8 cellular contexts compared by ENCODE assay signal in the genomic region with DNA sequence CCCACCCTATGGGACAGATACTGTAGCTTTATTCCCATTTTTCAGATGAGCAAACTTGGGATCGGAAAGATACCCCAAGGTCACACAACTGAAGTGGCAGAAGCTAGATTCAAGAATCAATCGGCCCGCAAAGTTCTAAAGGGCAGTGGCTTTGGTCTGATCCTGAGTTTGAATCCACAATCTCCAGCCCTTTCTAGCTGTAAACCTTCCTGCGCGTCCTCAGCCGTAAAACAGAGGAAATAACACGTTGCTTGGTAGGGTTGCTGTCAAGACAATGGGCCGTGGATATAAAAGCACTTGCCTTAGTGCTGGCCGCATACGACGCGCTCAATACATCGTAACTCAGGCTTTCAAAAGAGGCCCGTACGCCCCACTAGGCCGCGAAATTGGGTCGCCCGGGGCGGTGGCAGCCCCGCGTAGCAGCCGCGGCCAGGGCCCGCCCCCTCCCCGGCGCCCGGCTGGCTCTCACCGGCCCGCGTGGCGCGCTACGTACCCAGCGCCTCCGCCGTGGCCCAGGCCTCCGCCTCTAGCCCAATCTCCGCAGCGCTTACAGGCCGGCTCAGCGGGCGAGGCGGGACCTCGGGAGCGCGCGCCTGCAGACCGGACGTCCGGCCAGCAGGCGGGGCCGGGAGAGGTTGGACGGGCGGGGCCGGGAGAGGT. TPM values are rescaled to one million over a fixed set of nuclear protein-coding genes. Genes with fewer than 3 reads are reported as not detected.
DNase-seq lines count a peak whose midpoint lies in the region; ATAC-seq and TF ChIP-seq lines count a peak whose summit lies in the region.

A gene with protein sequence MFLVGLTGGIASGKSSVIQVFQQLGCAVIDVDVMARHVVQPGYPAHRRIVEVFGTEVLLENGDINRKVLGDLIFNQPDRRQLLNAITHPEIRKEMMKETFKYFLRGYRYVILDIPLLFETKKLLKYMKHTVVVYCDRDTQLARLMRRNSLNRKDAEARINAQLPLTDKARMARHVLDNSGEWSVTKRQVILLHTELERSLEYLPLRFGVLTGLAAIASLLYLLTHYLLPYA (minus strand): TSS at position 573 of the 660 bp plus-strand sequence. CDS start 16,747 bp downstream, outside the sequence.

- H3K36me3 ChIP-seq in Peyer's patch (no peaks in the 10 kb centered on the region), esophagus muscularis mucosa (peaks cover 0 to 9% (median 0%) of the 10 kb centered on the region in 4 donors)

- TF ChIP-seq POLR2A in Peyer's patch (IDR thresholded peaks at IDR 0.05) (peak; percentile 70 to 78), esophagus muscularis mucosa (IDR thresholded peaks at IDR 0.05; ENCODE audit: low read depth) (peak; percentile 78)

- no peak for TF ChIP-seq EP300 in esophagus muscularis mucosa (IDR thresholded peaks at IDR 0.05)

- H3K4me1 ChIP-seq in Peyer's patch = peaks cover 0 to 12% (median 7%) of the 10 kb centered on the region in 4 donors
- H3K4me1 ChIP-seq in esophagus muscularis mucosa = peaks cover 12 to 35% (median 30%) of the 10 kb centered on the region in 4 donors

- whole genome bisulfite sequencing in esophagus muscularis mucosa = 4% methylated on average over 14 of the region's 56 CpGs

- TF ChIP-seq CTCF in Peyer's patch (IDR thresholded peaks at IDR 0.05) (peak in 3 of 6 experiments; percentile 16 to 42 (median 34)), esophagus muscularis mucosa (IDR thresholded peaks at IDR 0.05) (peak in 1 of 3 experiments; percentile 10)

- H3K9me3 ChIP-seq in Peyer's patch (no peaks in the 10 kb centered on the region), esophagus muscularis mucosa (no peaks in the 10 kb centered on the region)

- H3K27me3 ChIP-seq in Peyer's patch (no peaks in the 10 kb centered on the region), esophagus muscularis mucosa (no peaks in the 10 kb centered on the region)

- peak within 1 kb of the TSS; percentile 88 to 98 (median 92) for H3K27ac ChIP-seq in Peyer's patch
- H3K27ac ChIP-seq in esophagus muscularis mucosa (replicated peaks in 1 of 4) = peak within 1 kb of the TSS; percentile 89 to 96 (median 92)

- intact Hi-C loops in esophagus muscularis mucosa (cut with DNase I) = loop anchor here (5.0 kb wide), 1 partner anchor 46 kb away; no protein-coding TSS in a partner anchor

- peak; percentile 90 for ATAC-seq in GM21723 (IDR thresholded peaks at IDR 0.05; ENCODE audit: unreplicated experiment)

- peak; percentile 93 for DNase-seq in DMS153 treated with DMSO at 0.1 percent for 48 hours (lab: John Stamatoyannopoulos, UW; ENCODE audit: unreplicated experiment)
- peak; percentile 90 for DNase-seq in KG1 (lab: John Stamatoyannopoulos, UW)
- peak; percentile 91 to 97 (median 94) for DNase-seq in Peyer's patch
- DNase-seq in activated T-cell treated with anti-CD3 and anti-CD28 coated beads, Interleukin-2, amount 50 U/mL, for 48 hours = peak; percentile 89 to 94
- DNase-seq in esophagus muscularis mucosa (ENCODE audit: extremely low spot score) = peak; percentile 94
- DNase-seq in myocyte (ENCODE audit: low read depth) = peak; percentile 96
- peak; percentile 71 to 88 for DNase-seq in stimulated activated CD8-positive, alpha-beta memory T cell treated with anti-CD3 and anti-CD28 coated beads, Interleukin-7, amount 100 ng/mL, for 4 hours (ENCODE audit: low read depth in 2 of 2)

- peak within 1 kb of the TSS; percentile 48 to 84 (median 68) for H3K4me3 ChIP-seq in Peyer's patch
- peak within 1 kb of the TSS; percentile 61 to 79 (median 66) for H3K4me3 ChIP-seq in esophagus muscularis mucosa

RNA-seq across cellular contexts. Expression of the gene that starts here (rescaled TPM):
- total RNA-seq in Peyer's patch (10 to 100 TPM; 12.6 to 78.4 (median 23.2) TPM), esophagus muscularis mucosa (10 to 100 TPM; 50.3 to 68.8 (median 57.9) TPM), myocyte (67.0 and 75.5 TPM in 2 replicates)
- polyA plus RNA-seq in myocyte (2012) = 57.9 TPM

Comparison
In these comparisons a context has a peak if more than half of its experiments do, and no peak if none do; other contexts are left out.
1. Peak in every context shown above with its lines: DNase-seq, ATAC-seq, H3K4me3 ChIP-seq and H3K27ac ChIP-seq.